Comparison of ENCODE assay signal across 17 cellular contexts in genomic region chr19:45889210-45889885, GRCh38. TPM values are rescaled to one million over a fixed set of nuclear protein-coding genes. Genes with fewer than 3 reads are reported as not detected.
DNase-seq lines count a peak whose midpoint lies in the region; ATAC-seq and TF ChIP-seq lines count a peak whose summit lies in the region.
"Had no signal": no experiment of that assay in that cellular context is flagged by ENCODE, and none has a peak within 500 bp of the region (broad histone marks: within the 10 kb centered on the region; RNA-seq: fewer than 3 reads in every experiment).

No MANE protein-coding gene starts in this region.

- H3K27ac ChIP-seq in RWPE1, result peak overlapping the region; percentile 32
- H3K27ac ChIP-seq: 22Rv1, GM23248, HL-60 had no signal

- no peak overlapping the region for H3K4me3 Mint-ChIP-seq in activated CD4-positive, alpha-beta T cell treated with anti-CD3 and anti-CD28 coated beads, Interleukin-2, amount 10 ng/mL, durations not matched to agents 7 days and 5 days
- H3K4me3 Mint-ChIP-seq in HFFc6, result no peak overlapping the region
- H3K4me3 Mint-ChIP-seq in endothelial cell (ENCODE audit: unreplicated experiment), result peak overlapping the region; percentile 56
- H3K4me3 Mint-ChIP-seq: CD14-positive monocyte had no signal

- ATAC-seq in left colon (no peak), esophagus mucosa (no peak), HG03460 (IDR thresholded peaks at IDR 0.05; ENCODE audit: unreplicated experiment) (no peak)

- POLR2A ChIA-PET in activated CD4-positive, alpha-beta T cell treated with anti-CD3 and anti-CD28 coated beads, Interleukin-2, amount 10 ng/mL, durations not matched to agents 7 days and 5 days (lab: Charles Lee), result no interaction called here
- POLR2A ChIA-PET in RWPE1 (lab: Yijun Ruan, JAX; ENCODE audit: low non-redundant PET), result no interaction called here

- H3K36me3 Mint-ChIP-seq in activated CD4-positive, alpha-beta T cell treated with anti-CD3 and anti-CD28 coated beads, Interleukin-2, amount 10 ng/mL, durations not matched to agents 7 days and 5 days (ENCODE audit: low read depth), result no peaks in the 10 kb centered on the region
- H3K36me3 Mint-ChIP-seq in HFFc6 (ENCODE audit: low read depth) (no peaks in the 10 kb centered on the region), endothelial cell (ENCODE audit: low read depth, unreplicated experiment) (peaks cover 4% of the 10 kb centered on the region)

- intact Hi-C loops in left colon (cut with DNase I, micrococcal nuclease), result no loop called here

- H3K27ac Mint-ChIP-seq in activated CD4-positive, alpha-beta T cell treated with anti-CD3 and anti-CD28 coated beads, Interleukin-2, amount 10 ng/mL, durations not matched to agents 7 days and 5 days, result peak overlapping the region; percentile 69
- H3K27ac Mint-ChIP-seq in HFFc6, result peak overlapping the region; percentile 57; the same call in 1 of the 2 replicates
- H3K27ac Mint-ChIP-seq in endothelial cell (ENCODE audit: unreplicated experiment), result peak overlapping the region; percentile 64

- H3K9me3 Mint-ChIP-seq in activated CD4-positive, alpha-beta T cell treated with anti-CD3 and anti-CD28 coated beads, Interleukin-2, amount 10 ng/mL, durations not matched to agents 7 days and 5 days, result no peaks in the 10 kb centered on the region
- H3K9me3 Mint-ChIP-seq in HFFc6, result no peaks in the 10 kb centered on the region
- H3K9me3 Mint-ChIP-seq in endothelial cell (ENCODE audit: unreplicated experiment), result no peaks in the 10 kb centered on the region
- H3K9me3 Mint-ChIP-seq: CD14-positive monocyte; CD8-positive, alpha-beta memory T cell had no signal

- peaks cover 14% of the 10 kb centered on the region for H3K4me1 Mint-ChIP-seq in activated CD4-positive, alpha-beta T cell treated with anti-CD3 and anti-CD28 coated beads, Interleukin-2, amount 10 ng/mL, durations not matched to agents 7 days and 5 days
- H3K4me1 Mint-ChIP-seq in HFFc6 (ENCODE audit: low read depth) (peaks cover 7% of the 10 kb centered on the region), endothelial cell (ENCODE audit: unreplicated experiment) (peaks cover 3% of the 10 kb centered on the region)

- CTCF ChIA-PET in activated CD4-positive, alpha-beta T cell treated with anti-CD3 and anti-CD28 coated beads, Interleukin-2, amount 10 ng/mL, durations not matched to agents 7 days and 5 days (lab: Charles Lee), result no interaction called here
- CTCF ChIA-PET in RWPE1 (lab: Yijun Ruan, JAX), result interaction anchor here (0.7 kb wide), 1 partner anchor 130 kb away, joined by 5 read pairs; no protein-coding TSS in a partner anchor

- no peaks in the 10 kb centered on the region for H3K27me3 Mint-ChIP-seq in activated CD4-positive, alpha-beta T cell treated with anti-CD3 and anti-CD28 coated beads, Interleukin-2, amount 10 ng/mL, durations not matched to agents 7 days and 5 days
- no peaks in the 10 kb centered on the region; the same call in 1 of the 2 replicates for H3K27me3 Mint-ChIP-seq in HFFc6 (ENCODE audit: insufficient read depth)
- peaks cover 15% of the 10 kb centered on the region for H3K27me3 Mint-ChIP-seq in endothelial cell (ENCODE audit: unreplicated experiment)

- DNase-seq in activated CD4-positive, alpha-beta T cell treated with anti-CD3 and anti-CD28 coated beads, Interleukin-2, amount 10 ng/mL, durations not matched to agents 7 days and 5 days, result no peak
- DNase-seq in activated CD4-positive, alpha-beta T cell treated with anti-CD3 and anti-CD28 coated beads for 1 hour, result no peak
- DNase-seq in HFFc6 (no peak), RWPE1 (ENCODE audit: low spot score) (no peak), endothelial cell (ENCODE audit: low spot score) (no peak), left colon (no peak)
- DNase-seq: Caco-2; CD8-positive, alpha-beta memory T cell; DND-41; GDM1; GM23248 had no signal

- TF ChIP-seq CTCF in HFFc6 (IDR thresholded peaks at IDR 0.05) (no peak), RWPE1 (conservative IDR thresholded peaks at IDR 0.05; ENCODE audit: low read depth) (no peak), endothelial cell (IDR thresholded peaks at IDR 0.05; ENCODE audit: unreplicated experiment) (no peak)

RNA-seq across cellular contexts. Expression of gene IRF2BP1, which starts 3.4 kb away (rescaled TPM):
- 10 to 100 TPM; 17.5 to 19.1 TPM for total RNA-seq in activated CD4-positive, alpha-beta T cell treated with anti-CD3 and anti-CD28 coated beads, Interleukin-2, amount 10 ng/mL, durations not matched to agents 7 days and 5 days
- total RNA-seq in HFFc6 (2021; fragmentation: NEBNext Ultra II Directional; extraction: Animal tissue kit (Norgen Biotek cat#: 25700)), result 10 to 100 TPM; 19.3 to 25.0 (median 21.8) TPM
- total RNA-seq in endothelial cell (ENCODE audit: unreplicated experiment), result 17.6 TPM
- 10 to 100 TPM; 22.8 to 25.0 TPM for total RNA-seq in left colon
- 10.0 TPM for total RNA-seq in esophagus mucosa

RNA-seq across cellular contexts. Expression of gene MYPOP, which starts 13.1 kb away (rescaled TPM):
- 10 to 100 TPM in 1 of 2 experiments, 1 to 10 TPM in 1; 9.7 to 11.4 TPM for total RNA-seq in activated CD4-positive, alpha-beta T cell treated with anti-CD3 and anti-CD28 coated beads, Interleukin-2, amount 10 ng/mL, durations not matched to agents 7 days and 5 days
- total RNA-seq in HFFc6 (2021; fragmentation: NEBNext Ultra II Directional; extraction: Animal tissue kit (Norgen Biotek cat#: 25700)), result 10 to 100 TPM; 10.2 to 11.2 (median 10.5) TPM
- total RNA-seq in endothelial cell (ENCODE audit: unreplicated experiment), result 9.0 TPM
- 10 to 100 TPM; 10.4 to 11.9 TPM for total RNA-seq in left colon
- total RNA-seq in esophagus mucosa, result 3.7 TPM

RNA-seq across cellular contexts. Expression of gene FOXA3, which starts 25.2 kb away (rescaled TPM):
- not detected for total RNA-seq in activated CD4-positive, alpha-beta T cell treated with anti-CD3 and anti-CD28 coated beads, Interleukin-2, amount 10 ng/mL, durations not matched to agents 7 days and 5 days
- total RNA-seq in HFFc6 (2021; fragmentation: NEBNext Ultra II Directional; extraction: Animal tissue kit (Norgen Biotek cat#: 25700)), result not detected
- 1.1 TPM for total RNA-seq in endothelial cell (ENCODE audit: unreplicated experiment)
- total RNA-seq in left colon, result 10 to 100 TPM; 31.5 to 53.7 TPM
- not detected for total RNA-seq in esophagus mucosa
- total RNA-seq: A673, GM23248 had no signal

RNA-seq across cellular contexts. Expression of gene NANOS2, which starts 25.2 kb away (rescaled TPM):
- not detected for total RNA-seq in activated CD4-positive, alpha-beta T cell treated with anti-CD3 and anti-CD28 coated beads, Interleukin-2, amount 10 ng/mL, durations not matched to agents 7 days and 5 days
- total RNA-seq in HFFc6 (2021; fragmentation: NEBNext Ultra II Directional; extraction: Animal tissue kit (Norgen Biotek cat#: 25700)), result not detected
- total RNA-seq in endothelial cell (ENCODE audit: unreplicated experiment), result not detected
- not detected for total RNA-seq in left colon
- not detected for total RNA-seq in esophagus mucosa
- total RNA-seq: A673; Caco-2; CD8-positive, alpha-beta memory T cell; GM23248 had no signal

RNA-seq across cellular contexts. Expression of gene SYMPK, which starts 26.4 kb away (rescaled TPM):
- total RNA-seq in activated CD4-positive, alpha-beta T cell treated with anti-CD3 and anti-CD28 coated beads, Interleukin-2, amount 10 ng/mL, durations not matched to agents 7 days and 5 days, result 10 to 100 TPM; 91.0 to 98.0 TPM
- total RNA-seq in HFFc6 (2021; fragmentation: NEBNext Ultra II Directional; extraction: Animal tissue kit (Norgen Biotek cat#: 25700)), result 10 to 100 TPM; 59.6 to 74.8 (median 66.0) TPM
- total RNA-seq in endothelial cell (ENCODE audit: unreplicated experiment), result 70.7 TPM
- 10 to 100 TPM; 53.8 to 62.7 TPM for total RNA-seq in left colon
- total RNA-seq in esophagus mucosa, result 42.9 TPM

Comparison
In these comparisons a context has a peak if more than half of its experiments do, and no peak if none do; other contexts are left out.
1. RNA of gene FOXA3, which starts 25.2 kb away (total RNA-seq): 31.5 to 53.7 TPM in left colon; 1.1 TPM in endothelial cell (single experiment), not detected in activated CD4-positive, alpha-beta T cell treated with anti-CD3 and anti-CD28 coated beads, Interleukin-2, amount 10 ng/mL, durations not matched to agents 7 days and 5 days, not detected in HFFc6 and not detected in esophagus mucosa (single experiment); every median in the first group is over 10 times any median in the second.
2. Peak in every context shown above with its lines, with median percentiles within 50 percentile points of each other: H3K27ac Mint-ChIP-seq.